In the genomic region with DNA sequence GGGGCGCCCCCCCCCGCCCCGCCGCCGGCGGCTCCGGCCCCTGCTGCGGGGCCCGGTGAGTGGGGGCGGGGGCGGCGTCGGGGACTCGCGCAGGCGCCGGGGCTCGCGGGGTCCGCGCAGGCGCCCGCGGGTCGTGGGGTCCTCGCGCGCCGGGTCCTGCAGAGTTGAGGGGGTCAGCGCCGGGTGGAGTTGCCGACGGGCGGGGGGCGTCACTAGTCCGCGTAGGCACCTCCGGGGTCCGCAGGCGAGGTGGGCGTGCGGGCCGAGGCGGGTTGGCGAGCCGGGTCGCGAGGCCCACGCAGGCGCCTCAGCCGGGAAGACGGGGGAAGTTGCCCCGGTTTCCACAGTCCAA, we compare ENCODE assay signal across 8 cellular contexts. TPM values are rescaled to one million over a fixed set of nuclear protein-coding genes. Genes with fewer than 3 reads are reported as not detected.
A peak's percentile ranks its signal among the peaks of the same experiment; 100 is the strongest.
DNase-seq lines count a peak whose midpoint lies in the region; ATAC-seq and TF ChIP-seq lines count a peak whose summit lies in the region.

No MANE protein-coding gene starts in this region.

- peaks cover 23% of the 10 kb centered on the region for H3F3A ChIP-seq in GM23338 (replicated peaks; ENCODE audit: low read depth)

- no peak for TF ChIP-seq CTCF in Calu3 (IDR thresholded peaks at IDR 0.05; ENCODE audit: unreplicated experiment)
- no peak for TF ChIP-seq CTCF in GM23338 (conservative IDR thresholded peaks at IDR 0.05; ENCODE audit: low read depth in 2 of 2)
- TF ChIP-seq CTCF in NB4 (IDR thresholded peaks at IDR 0.05; ENCODE audit: low read depth, low read length), result no peak
- no peak for TF ChIP-seq CTCF in ascending aorta (IDR thresholded peaks at IDR 0.05)

- no peaks in the 10 kb centered on the region for H3K27me3 ChIP-seq in GM23338 (ENCODE audit: insufficient read depth)
- H3K27me3 ChIP-seq in ascending aorta, result no peaks in the 10 kb centered on the region

- no peaks in the 10 kb centered on the region for H3K27me3 Mint-ChIP-seq in Calu3 (ENCODE audit: unreplicated experiment)
- peaks cover 14% of the 10 kb centered on the region for H3K27me3 Mint-ChIP-seq in GM23338 (ENCODE audit: insufficient read depth, low read depth, poor library complexity)
- peaks cover 7 to 22% (median 15%) of the 10 kb centered on the region in 3 donors for H3K27me3 Mint-ChIP-seq in immature natural killer cell (ENCODE audit: low read depth in 3 of 3)

- CTCF ChIA-PET in Calu3 (lab: Charles Lee), result interaction anchor here (0.8 to 1.8 kb wide), 4 partner anchors 42 to 126 kb away, joined by 3 to 6 read pairs (median 3); a partner anchor contains a TSS

- H3K4me3 ChIP-seq in GM23338 (peak overlapping the region; percentile 90), NB4 (ENCODE audit: low read depth, low read length) (peak overlapping the region; percentile 88), ascending aorta (peak overlapping the region; percentile 85 to 87)

- no peaks in the 10 kb centered on the region for H3K9me3 ChIP-seq in ascending aorta

- H3K4me1 Mint-ChIP-seq in Calu3 (ENCODE audit: low read depth, unreplicated experiment), result peaks cover 32% of the 10 kb centered on the region
- peaks cover 56% of the 10 kb centered on the region for H3K4me1 Mint-ChIP-seq in GM23338
- H3K4me1 Mint-ChIP-seq in immature natural killer cell, result peaks cover 51 to 58% of the 10 kb centered on the region in 2 donors

- no peak for TF ChIP-seq POLR2A in NB4 (IDR thresholded peaks at IDR 0.05; ENCODE audit: extremely low read depth, insufficient read length)

- H2AFZ ChIP-seq in GM23338, result no peak overlapping the region

- ATAC-seq in GM23338 (no peak; the same call in 2 of the 3 replicates), GM18517 (IDR thresholded peaks at IDR 0.05; ENCODE audit: unreplicated experiment) (no peak)

- 0 out of 2 replicates have a peak, but pooled peaks cover 4% of the 10 kb centered on the region for H3K9me2 ChIP-seq in GM23338 (ENCODE audit: insufficient read depth)

- H3K4me2 ChIP-seq in GM23338, result peak overlapping the region; percentile 98

- H3K36me3 ChIP-seq in GM23338 (ENCODE audit: insufficient read depth) (no peaks in the 10 kb centered on the region), ascending aorta (no peaks in the 10 kb centered on the region)

- H3K27ac ChIP-seq in GM23338 (ENCODE audit: low read depth) (no peak overlapping the region), ascending aorta (peak overlapping the region; percentile 84 to 88)

- no peak for DNase-seq in Calu3
- DNase-seq in GM23338 (ENCODE audit: low spot score), result no peak
- DNase-seq in NB4 (ENCODE audit: low read depth), result no peak
- DNase-seq in ascending aorta (ENCODE audit: low spot score in 2 of 2), result peak in 1 of 2 donors; percentile 71
- no peak for DNase-seq in immature natural killer cell
- DNase-seq in stimulated activated CD8-positive, alpha-beta memory T cell treated with anti-CD3 and anti-CD28 coated beads, Interleukin-15, amount 100 ng/mL, for 24 hours (ENCODE audit: low read depth), result peak; percentile 33
- no peak for DNase-seq in putamen (ENCODE audit: low spot score)

- peaks cover 44% of the 10 kb centered on the region for H4K20me1 ChIP-seq in GM23338 (replicated peaks; ENCODE audit: insufficient read depth)

- no TSS peak for BruUV-seq in Calu3 (replicated peaks; lab: Mats Ljungman, UMichigan)

- H3K4me3 Mint-ChIP-seq in Calu3 (ENCODE audit: low read depth, unreplicated experiment), result peak overlapping the region; percentile 96
- H3K4me3 Mint-ChIP-seq in GM23338, result peak overlapping the region; percentile 80; the same call in 2 of the 3 replicates
- peak overlapping the region; percentile 88 to 99 (median 97) for H3K4me3 Mint-ChIP-seq in immature natural killer cell

- peak overlapping the region; percentile 92 for H3K27ac Mint-ChIP-seq in Calu3 (ENCODE audit: unreplicated experiment)
- H3K27ac Mint-ChIP-seq in GM23338, result no peak overlapping the region
- H3K27ac Mint-ChIP-seq in immature natural killer cell, result peak overlapping the region in 4 of 6 donors; percentile 94 to 99 (median 98)

- H3K9me3 Mint-ChIP-seq in Calu3 (ENCODE audit: low read depth, unreplicated experiment) (no peaks in the 10 kb centered on the region), GM23338 (no peaks in the 10 kb centered on the region; the same call in 2 of the 3 replicates), immature natural killer cell (no peaks in the 10 kb centered on the region)

- intact Hi-C loops in Calu3 (cut with micrococcal nuclease; ENCODE audit: unreplicated experiment) (loop anchor here (10.0 kb wide), 1 partner anchor 84 kb away; no protein-coding TSS in a partner anchor), ascending aorta (cut with DNase I) (loop anchor here (10.0 kb wide), 1 partner anchor 794 kb away; a partner anchor contains a TSS)

- H3K79me2 ChIP-seq in GM23338 (replicated peaks; ENCODE audit: insufficient read depth), result peaks cover 47% of the 10 kb centered on the region

- H3K36me3 Mint-ChIP-seq in Calu3 (ENCODE audit: insufficient read depth, unreplicated experiment), result peaks cover 41% of the 10 kb centered on the region
- peaks cover 4% of the 10 kb centered on the region; the same call in 2 of the 3 replicates for H3K36me3 Mint-ChIP-seq in GM23338 (ENCODE audit: low read depth)
- peaks cover 0 to 8% (median 3%) of the 10 kb centered on the region in 3 donors for H3K36me3 Mint-ChIP-seq in immature natural killer cell

- H3K4me1 ChIP-seq in GM23338 (ENCODE audit: insufficient read depth) (peaks cover 27% of the 10 kb centered on the region), ascending aorta (peaks cover 8 to 24% of the 10 kb centered on the region in 2 donors)

TF ChIP-seq in GM23338, 12 proteins besides CTCF, POLR2A, EP300 and RAD21:
- TF ChIP-seq EZH2 (IDR thresholded peaks at IDR 0.05; ENCODE audit: low read depth, unreplicated experiment) (no peak), ZNF114 (CRISPR knock-in tag; IDR thresholded peaks at IDR 0.05) (no peak), STAT1 (IDR thresholded peaks at IDR 0.05; ENCODE audit: unreplicated experiment) (no peak), CREB1 (CRISPR knock-in tag; IDR thresholded peaks at IDR 0.05; ENCODE audit: low read depth) (no peak), JUNB (IDR thresholded peaks at IDR 0.05; ENCODE audit: unreplicated experiment) (no peak), ZNF331 (CRISPR knock-in tag; IDR thresholded peaks at IDR 0.05; ENCODE audit: low read depth) (no peak)

RNA-seq across cellular contexts. Expression of a gene that starts 0.4 kb away (rescaled TPM):
- total RNA-seq in Calu3 (2022) (126 and 132 TPM in 2 replicates), ascending aorta (68.3 TPM)
- total RNA-seq in GM23338 (2014; rRNA removed; shearing (Covaris generic)), result 62.5 and 70.8 TPM in 2 replicates
- polyA plus RNA-seq in GM23338 (2016; fragmentation: Nextera tagmentation; extraction: Ambion mirVana) (22.2 and 24.9 TPM in 2 replicates), immature natural killer cell (100 to 1,000 TPM in 1 of 3 donors, 10 to 100 TPM in 2; 43.1 to 123 (median 47.9) TPM)

RNA-seq across cellular contexts. Expression of a gene that starts 21.5 kb away (rescaled TPM):
- total RNA-seq in Calu3 (2022), result 72.0 and 72.8 TPM in 2 replicates
- 91.0 and 91.1 TPM in 2 replicates for total RNA-seq in GM23338 (2014; rRNA removed; shearing (Covaris generic))
- 81.9 and 83.6 TPM in 2 replicates for polyA plus RNA-seq in GM23338 (2016; fragmentation: Nextera tagmentation; extraction: Ambion mirVana)
- total RNA-seq in ascending aorta, result 72.7 TPM
- polyA plus RNA-seq in immature natural killer cell, result 10 to 100 TPM; 42.6 to 46.7 (median 46.3) TPM

RNA-seq across cellular contexts. Expression of a gene that starts 25.3 kb away (rescaled TPM):
- total RNA-seq in Calu3 (2022) (3.4 and 3.8 TPM in 2 replicates), ascending aorta (6.5 TPM)
- 11.3 and 17.2 TPM in 2 replicates for total RNA-seq in GM23338 (2014; rRNA removed; shearing (Covaris generic))
- polyA plus RNA-seq in GM23338 (2016; fragmentation: Nextera tagmentation; extraction: Ambion mirVana) (2.3 and 3.4 TPM in 2 replicates), immature natural killer cell (not detected)

RNA-seq across cellular contexts. Expression of a gene that starts 29.9 kb away (rescaled TPM):
- total RNA-seq in Calu3 (2022), result 14.3 and 14.7 TPM in 2 replicates
- 2.9 and 3.2 TPM in 2 replicates for total RNA-seq in GM23338 (2014; rRNA removed; shearing (Covaris generic))
- 1.1 and 1.7 TPM in 2 replicates for polyA plus RNA-seq in GM23338 (2016; fragmentation: Nextera tagmentation; extraction: Ambion mirVana)
- total RNA-seq in ascending aorta, result not detected
- polyA plus RNA-seq in immature natural killer cell, result 1 to 10 TPM in 1 of 3 donors, under 1 TPM in 1, not detected in 1; 0.59 to 2.4 TPM

RNA-seq across cellular contexts. Expression of a gene that starts 49.2 kb away (rescaled TPM):
- total RNA-seq in Calu3 (2022), result 34.6 and 43.2 TPM in 2 replicates
- total RNA-seq in GM23338 (2014; rRNA removed; shearing (Covaris generic)), result 0.12 and 2.1 TPM in 2 replicates
- 0.12 and 0.16 TPM in 2 replicates for polyA plus RNA-seq in GM23338 (2016; fragmentation: Nextera tagmentation; extraction: Ambion mirVana)
- total RNA-seq in ascending aorta, result 0.64 TPM
- polyA plus RNA-seq in immature natural killer cell, result not detected
